In the genomic region with DNA sequence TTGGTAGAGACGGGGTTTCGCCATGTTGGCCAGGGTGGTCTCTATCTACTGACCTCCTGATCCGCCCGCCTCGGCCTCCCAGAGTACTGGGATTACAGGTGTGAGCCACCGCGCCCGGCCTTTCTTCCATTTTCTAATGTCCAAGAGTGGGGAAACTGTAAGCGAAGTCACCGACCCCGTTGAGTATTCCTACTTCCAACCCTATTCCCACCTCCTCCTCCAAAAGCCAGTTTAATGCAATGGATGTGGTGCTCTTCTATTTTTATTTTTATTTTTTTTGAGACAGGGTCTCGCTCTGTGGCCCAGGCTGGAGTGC, we compare ENCODE assay signal across 9 cellular contexts. TPM values are rescaled to one million over a fixed set of nuclear protein-coding genes. Genes with fewer than 3 reads are reported as not detected.
DNase-seq lines count a peak whose midpoint lies in the region; ATAC-seq and TF ChIP-seq lines count a peak whose summit lies in the region.
"Had no signal": no experiment of that assay in that cellular context is flagged by ENCODE, and none has a peak within 500 bp of the region (broad histone marks: within the 10 kb centered on the region; RNA-seq: fewer than 3 reads in every experiment).

No MANE protein-coding gene starts in this region.

- TF ChIP-seq POLR2A in heart left ventricle (IDR thresholded peaks at IDR 0.05): no peak

- DNase-seq in heart left ventricle: no peak
- no peak for DNase-seq in left ventricle myocardium superior
- DNase-seq in adipocyte (ENCODE audit: low read depth): no peak
- no peak for DNase-seq in upper lobe of right lung
- DNase-seq in NCI-H226: no peak
- no peak for DNase-seq in NCI-H510A treated with DMSO at 0.1 percent for 48 hours (lab: John Stamatoyannopoulos, UW)

- H3K4me3 ChIP-seq in heart left ventricle (peak overlapping the region in 10 of 12 donors; percentile 60 to 95 (median 88)), adipocyte (ENCODE audit: low read length) (no peak overlapping the region), mucosa of stomach (ENCODE audit: low read length) (no peak overlapping the region), upper lobe of right lung (peak overlapping the region; percentile 89)

- WGBS in heart left ventricle, 4 donors: 64 to 77% (median 69%) methylated on average over 12 of the region's 12 CpGs

- TF ChIP-seq CTCF in heart left ventricle (IDR thresholded peaks at IDR 0.05): no peak
- no peak for TF ChIP-seq CTCF in upper lobe of right lung (IDR thresholded peaks at IDR 0.05)

- H3K4me1 ChIP-seq in heart left ventricle: peaks cover 0 to 16% (median 6%) of the 10 kb centered on the region in 12 donors
- H3K4me1 ChIP-seq in adipocyte (ENCODE audit: control insufficient read depth, insufficient read depth, low read length): no peaks in the 10 kb centered on the region
- H3K4me1 ChIP-seq in mucosa of stomach (ENCODE audit: control insufficient read depth, insufficient read depth, low read length): peaks cover 5% of the 10 kb centered on the region
- H3K4me1 ChIP-seq in upper lobe of right lung: peaks cover 5% of the 10 kb centered on the region

- peaks cover 0 to 34% (median 15%) of the 10 kb centered on the region in 9 donors for H3K36me3 ChIP-seq in heart left ventricle
- H3K36me3 ChIP-seq in adipocyte (ENCODE audit: control insufficient read depth, insufficient read depth, low read length, severe bottlenecking): peaks cover 13% of the 10 kb centered on the region
- H3K36me3 ChIP-seq in mucosa of stomach (ENCODE audit: control insufficient read depth, insufficient read depth, low read length): no peaks in the 10 kb centered on the region
- H3K36me3 ChIP-seq in upper lobe of right lung: peaks cover 18% of the 10 kb centered on the region

- H3K27me3 ChIP-seq in heart left ventricle (no peaks in the 10 kb centered on the region), adipocyte (replicated peaks; ENCODE audit: control insufficient read depth, insufficient read depth, low read length) (no peaks in the 10 kb centered on the region), mucosa of stomach (ENCODE audit: control insufficient read depth, insufficient read depth, low read length) (no peaks in the 10 kb centered on the region), upper lobe of right lung (no peaks in the 10 kb centered on the region)

- H3K27ac ChIP-seq in heart left ventricle (peak overlapping the region in 11 of 12 donors; percentile 59 to 98 (median 94)), upper lobe of right lung (peak overlapping the region; percentile 97)

- ATAC-seq in heart left ventricle (no peak), left ventricle myocardium superior (no peak), upper lobe of right lung (no peak), GM18517 (IDR thresholded peaks at IDR 0.05; ENCODE audit: unreplicated experiment) (no peak)

- peak overlapping the region; percentile 83 for H3K9ac ChIP-seq in adipocyte (ENCODE audit: low read length)
- peak overlapping the region; percentile 50 for H3K9ac ChIP-seq in mucosa of stomach (ENCODE audit: low read length)

- H3K9me3 ChIP-seq in heart left ventricle (no peaks in the 10 kb centered on the region), adipocyte (ENCODE audit: control insufficient read depth, low read length) (no peaks in the 10 kb centered on the region), mucosa of stomach (ENCODE audit: control insufficient read depth, low read length) (no peaks in the 10 kb centered on the region), upper lobe of right lung (no peaks in the 10 kb centered on the region)

- intact Hi-C loops in heart left ventricle (cut with DNase I) (loop anchor here in 1 of 10 donors (2.0 kb wide), 1 partner anchor 27 kb away; no protein-coding TSS in a partner anchor), left ventricle myocardium superior (cut with micrococcal nuclease) (no loop called here), upper lobe of right lung (cut with DNase I) (no loop called here)

RNA-seq across cellular contexts. Expression of a gene that starts 0.4 kb away (rescaled TPM):
- total RNA-seq in heart left ventricle: not detected
- polyA plus RNA-seq in heart left ventricle: not detected
- not detected for total RNA-seq in left ventricle myocardium superior
- not detected for total RNA-seq in upper lobe of right lung
- total RNA-seq: endothelial cell of umbilical vein had no signal
- polyA plus RNA-seq: endothelial cell of umbilical vein had no signal

RNA-seq across cellular contexts. Expression of a gene that starts 0.7 kb away (rescaled TPM):
- total RNA-seq in heart left ventricle (10 to 100 TPM; 17.5 to 41.9 (median 28.5) TPM), left ventricle myocardium superior (23.7 TPM), upper lobe of right lung (51.8 TPM)
- 10 to 100 TPM; 19.8 to 25.6 TPM for polyA plus RNA-seq in heart left ventricle

RNA-seq across cellular contexts. Expression of a gene that starts 19.3 kb away (rescaled TPM):
- total RNA-seq in heart left ventricle: 10 to 100 TPM; 17.1 to 35.5 (median 23.8) TPM
- polyA plus RNA-seq in heart left ventricle: 10 to 100 TPM; 30.4 to 47.1 TPM
- total RNA-seq in left ventricle myocardium superior: 20.0 TPM
- 50.7 TPM for total RNA-seq in upper lobe of right lung

RNA-seq across cellular contexts. Expression of a gene that starts 23.4 kb away (rescaled TPM):
- total RNA-seq in heart left ventricle (not detected), left ventricle myocardium superior (not detected), upper lobe of right lung (not detected)
- not detected for polyA plus RNA-seq in heart left ventricle
- total RNA-seq: endothelial cell of umbilical vein had no signal
- polyA plus RNA-seq: endothelial cell of umbilical vein had no signal

RNA-seq across cellular contexts. Expression of a gene that starts 32.1 kb away (rescaled TPM):
- total RNA-seq in heart left ventricle (10 to 100 TPM in 1 of 9 donors, 1 to 10 TPM in 8; 1.9 to 15.7 (median 5.8) TPM), left ventricle myocardium superior (5.7 TPM), upper lobe of right lung (16.1 TPM)
- polyA plus RNA-seq in heart left ventricle: 1 to 10 TPM; 3.9 to 5.9 TPM

Comparison
In these comparisons a context has a peak if more than half of its experiments do, and no peak if none do; other contexts are left out.
1. H3K4me3 ChIP-seq: peak in heart left ventricle (10 of 12) and upper lobe of right lung (single experiment); none in adipocyte (single experiment) and mucosa of stomach (single experiment).